Comparison of ENCODE assay signal across 10 cellular contexts in the genomic region with DNA sequence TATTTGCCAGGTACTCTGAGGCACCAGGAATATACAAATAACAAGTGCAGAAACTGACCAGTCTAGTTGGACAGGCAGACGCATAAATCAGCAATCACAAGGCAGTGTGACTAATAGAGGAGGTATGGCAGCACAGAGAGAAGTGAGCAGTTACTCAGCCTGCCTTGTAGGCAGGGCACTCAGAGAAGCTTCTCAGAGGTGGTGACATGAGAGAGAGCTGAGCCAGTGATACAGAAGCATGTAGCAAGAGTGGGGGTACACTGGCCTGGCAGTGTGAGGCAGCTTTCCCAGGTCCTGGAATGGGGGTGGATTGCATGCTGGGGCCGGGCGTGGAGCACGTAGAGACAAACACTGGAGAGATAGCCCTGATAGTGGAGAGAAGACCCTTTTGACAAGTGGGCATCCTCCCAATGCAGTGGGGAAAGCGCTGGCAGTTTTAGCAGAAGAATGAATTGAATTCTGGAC. TPM values are rescaled to one million over a fixed set of nuclear protein-coding genes. Genes with fewer than 3 reads are reported as not detected.
DNase-seq lines count a peak whose midpoint lies in the region; ATAC-seq and TF ChIP-seq lines count a peak whose summit lies in the region.
"Had no signal": no experiment of that assay in that cellular context is flagged by ENCODE, and none has a peak within 500 bp of the region (broad histone marks: within the 10 kb centered on the region; RNA-seq: fewer than 3 reads in every experiment).

No MANE protein-coding gene starts in this region.

- H3K9me3 Mint-ChIP-seq in chondrocyte (ENCODE audit: low read depth) (no peaks in the 10 kb centered on the region), glutamatergic neuron (ENCODE audit: unreplicated experiment) (peaks cover 2% of the 10 kb centered on the region)
- H3K9me3 Mint-ChIP-seq: activated T-helper 17 cell treated with anti-CD3 and anti-CD28 coated beads, Interleukin-2, amount 50 U/mL, for 72 hours had no signal

- peaks cover 12% of the 10 kb centered on the region for H3K36me3 Mint-ChIP-seq in chondrocyte (ENCODE audit: low read depth)
- H3K36me3 Mint-ChIP-seq in glutamatergic neuron (ENCODE audit: unreplicated experiment), result peaks cover 5% of the 10 kb centered on the region

- H3K4me3 Mint-ChIP-seq in chondrocyte (ENCODE audit: unreplicated experiment) (peak overlapping the region; percentile 13), glutamatergic neuron (ENCODE audit: unreplicated experiment) (no peak overlapping the region)
- H3K4me3 Mint-ChIP-seq: activated T-helper 17 cell treated with anti-CD3 and anti-CD28 coated beads, Interleukin-2, amount 50 U/mL, for 72 hours had no signal

- TF ChIP-seq CTCF in chondrocyte (IDR thresholded peaks at IDR 0.05) (no peak), glutamatergic neuron (IDR thresholded peaks at IDR 0.05; ENCODE audit: partially characterized antibody, unreplicated experiment) (no peak)

- H3K27ac Mint-ChIP-seq in chondrocyte (ENCODE audit: unreplicated experiment) (peak overlapping the region; percentile 99), glutamatergic neuron (ENCODE audit: unreplicated experiment) (no peak overlapping the region)
- H3K27ac Mint-ChIP-seq: activated T-helper 17 cell treated with anti-CD3 and anti-CD28 coated beads, Interleukin-2, amount 50 U/mL, for 72 hours had no signal

- H3K4me1 Mint-ChIP-seq in chondrocyte (ENCODE audit: low read depth) (peaks cover 78% of the 10 kb centered on the region), glutamatergic neuron (ENCODE audit: low read depth, unreplicated experiment) (peaks cover 4% of the 10 kb centered on the region)
- H3K4me1 Mint-ChIP-seq: activated T-helper 17 cell treated with anti-CD3 and anti-CD28 coated beads, Interleukin-2, amount 50 U/mL, for 72 hours had no signal

- no peak for DNase-seq in Right ventricle myocardium inferior (ENCODE audit: missing footprints)
- no peak for DNase-seq in cardiac septum (ENCODE audit: low spot score)
- no peak for DNase-seq in chondrocyte (ENCODE audit: low spot score)
- DNase-seq in lung microvascular endothelial cell (ENCODE audit: low read depth in 2 of 2), result peak; percentile 56 to 94
- no peak for DNase-seq in stimulated activated naive CD8-positive, alpha-beta T cell treated with anti-CD3 and anti-CD28 coated beads, Interleukin-15, Interleukin-2, amounts not matched to agents 100 U/mL and 50 U/mL, for 24 hours
- DNase-seq in glutamatergic neuron, result no peak
- DNase-seq in DMS 273 treated with DMSO at 0.1 percent for 48 hours (lab: John Stamatoyannopoulos, UW), result no peak
- DNase-seq in RPMI8226, result no peak
- DNase-seq: stimulated activated CD4-positive, alpha-beta T cell treated with anti-CD3 and anti-CD28 coated beads, Interleukin-1b, Interleukin-23, amount 100 ng/mL, for 48 hours had no signal

- peak; percentile 49 for ATAC-seq in Right ventricle myocardium inferior
- ATAC-seq in stimulated activated naive CD8-positive, alpha-beta T cell treated with anti-CD3 and anti-CD28 coated beads, Interleukin-15, Interleukin-2, amounts not matched to agents 100 U/mL and 50 U/mL, for 24 hours, result no peak
- ATAC-seq: activated T-helper 17 cell treated with anti-CD3 and anti-CD28 coated beads, Interleukin-2, amount 50 U/mL, for 72 hours had no signal

- no peaks in the 10 kb centered on the region for H3K27me3 Mint-ChIP-seq in chondrocyte (ENCODE audit: low read depth)
- H3K27me3 Mint-ChIP-seq in glutamatergic neuron (ENCODE audit: unreplicated experiment), result peaks cover 2% of the 10 kb centered on the region

- intact Hi-C loops in Right ventricle myocardium inferior (cut with DNase I), result no loop called here
- intact Hi-C loops in cardiac septum (cut with DNase I), result loop anchor here (5.0 kb wide), 1 partner anchor 84 kb away; a partner anchor contains a TSS

RNA-seq across cellular contexts. Expression of a gene that starts 7.8 kb away (rescaled TPM):
- total RNA-seq in Right ventricle myocardium inferior (24.3 TPM), cardiac septum (44.6 TPM), chondrocyte (111 to 120 TPM (median 115 TPM) in 3 replicates), lung microvascular endothelial cell (8.9 and 17.2 TPM in 2 replicates), glutamatergic neuron (ENCODE audit: unreplicated experiment) (18.5 TPM)

RNA-seq across cellular contexts. Expression of a gene that starts 39.7 kb away (rescaled TPM):
- total RNA-seq in Right ventricle myocardium inferior (1.4 TPM), cardiac septum (35.5 TPM), chondrocyte (8.0 to 10.0 TPM (median 8.8 TPM) in 3 replicates), lung microvascular endothelial cell (not detected in 2 replicates), glutamatergic neuron (ENCODE audit: unreplicated experiment) (4.1 TPM)
- total RNA-seq: activated T-helper 17 cell treated with anti-CD3 and anti-CD28 coated beads, Interleukin-2, amount 50 U/mL, for 72 hours had no signal

RNA-seq across cellular contexts. Expression of a gene that starts 45.7 kb away (rescaled TPM):
- total RNA-seq in Right ventricle myocardium inferior (64.6 TPM), cardiac septum (71.7 TPM), chondrocyte (1.3 to 7.1 TPM (median 5.9 TPM) in 3 replicates), lung microvascular endothelial cell (71.6 and 114 TPM in 2 replicates), glutamatergic neuron (ENCODE audit: unreplicated experiment) (6.2 TPM)

Comparison
In these comparisons a context has a peak if more than half of its experiments do, and no peak if none do; other contexts are left out.
1. DNase-seq: peak in lung microvascular endothelial cell (2 of 2); none in Right ventricle myocardium inferior (single experiment), cardiac septum (single experiment), chondrocyte (single experiment), stimulated activated naive CD8-positive, alpha-beta T cell treated with anti-CD3 and anti-CD28 coated beads, Interleukin-15, Interleukin-2, amounts not matched to agents 100 U/mL and 50 U/mL, for 24 hours (single experiment), glutamatergic neuron (single experiment), DMS 273 treated with DMSO at 0.1 percent for 48 hours (single experiment) and RPMI8226 (single experiment).